In the genomic region with DNA sequence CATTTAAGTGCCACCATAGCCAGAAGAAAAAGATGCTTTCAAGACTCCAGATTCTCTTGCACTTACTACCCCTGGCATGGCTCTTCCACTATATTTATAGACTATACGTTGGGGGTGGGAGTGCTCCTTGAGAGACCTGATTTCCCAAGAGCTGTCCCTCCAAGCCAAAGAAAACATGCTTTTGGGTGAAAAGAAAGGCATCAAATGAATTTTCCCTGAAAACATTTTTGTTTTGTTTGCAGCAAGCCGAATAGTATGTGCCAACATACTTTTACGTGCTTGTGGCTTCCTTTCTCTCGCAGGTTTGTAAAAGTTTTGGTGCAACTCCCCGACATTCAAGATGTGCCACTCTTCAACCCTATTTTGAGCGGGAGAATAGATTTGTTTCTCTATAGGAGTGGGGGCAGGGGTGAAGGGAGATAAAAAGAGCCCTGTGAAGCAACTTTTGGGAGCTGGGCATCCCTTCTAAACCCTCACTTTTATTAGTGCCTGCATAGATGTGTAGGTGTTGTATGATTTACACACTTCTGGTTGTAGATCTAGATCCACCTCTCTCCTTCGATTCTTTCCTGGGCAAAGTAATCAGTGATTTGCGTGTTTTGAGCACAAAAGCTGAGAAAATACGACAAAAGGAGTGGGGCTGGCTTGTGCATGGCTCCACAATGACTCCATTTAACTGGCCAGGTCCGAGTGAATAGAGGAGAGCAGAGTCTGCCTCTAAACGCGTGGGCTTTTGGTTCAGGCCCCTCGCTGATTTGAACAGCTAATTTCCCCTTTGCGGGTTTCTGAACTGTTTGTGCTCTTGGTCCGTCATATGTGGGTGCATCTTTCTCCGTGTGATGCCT, we compare ENCODE assay signal across 24 cellular contexts. TPM values are rescaled to one million over a fixed set of nuclear protein-coding genes. Genes with fewer than 3 reads are reported as not detected.
DNase-seq lines count a peak whose midpoint lies in the region; ATAC-seq lines count a peak whose summit lies in the region.
"Had no signal": no experiment of that assay in that cellular context is flagged by ENCODE, and none has a peak within 500 bp of the region (broad histone marks: within the 10 kb centered on the region; RNA-seq: fewer than 3 reads in every experiment).

No MANE protein-coding gene starts in this region.

- H3K27ac Mint-ChIP-seq in T-helper 1 cell treated with Interleukin-12 subunit alpha and Interleukin-12 subunit beta and Interleukin-4 antibody, amounts not matched to agents 30 μg/mL and 1 μg/mL, for 36 hours = peak overlapping the region; percentile 7
- H3K27ac Mint-ChIP-seq: activated naive CD4-positive, alpha-beta T cell treated with anti-CD3 and anti-CD28 coated beads, Interleukin-2, amount 10 ng/mL, durations not matched to agents 7 days and 5 days had no signal

- H3K4me3 Mint-ChIP-seq in T-helper 1 cell treated with Interleukin-12 subunit alpha and Interleukin-12 subunit beta and Interleukin-4 antibody, amounts not matched to agents 30 μg/mL and 1 μg/mL, for 36 hours = no peak overlapping the region
- H3K4me3 Mint-ChIP-seq: activated naive CD4-positive, alpha-beta T cell treated with anti-CD3 and anti-CD28 coated beads, Interleukin-2, amount 10 ng/mL, durations not matched to agents 7 days and 5 days; central memory CD8-positive, alpha-beta T cell had no signal

- peaks cover 6% of the 10 kb centered on the region for H3K9me3 Mint-ChIP-seq in T-helper 1 cell treated with Interleukin-12 subunit alpha and Interleukin-12 subunit beta and Interleukin-4 antibody, amounts not matched to agents 30 μg/mL and 1 μg/mL, for 36 hours

- peaks cover 4% of the 10 kb centered on the region for H3K27me3 ChIP-seq in layer of hippocampus (ENCODE audit: control insufficient read depth, insufficient read depth, low read length)

- H3K4me1 Mint-ChIP-seq in T-helper 1 cell treated with Interleukin-12 subunit alpha and Interleukin-12 subunit beta and Interleukin-4 antibody, amounts not matched to agents 30 μg/mL and 1 μg/mL, for 36 hours (ENCODE audit: low read depth) = peaks cover 4% of the 10 kb centered on the region

- H3K27ac ChIP-seq in layer of hippocampus (ENCODE audit: low read depth, low read length) = peak overlapping the region; percentile 87
- H3K27ac ChIP-seq in temporal lobe (ENCODE audit: low read depth, low read length) = peak overlapping the region; percentile 86
- H3K27ac ChIP-seq: hepatocyte, spleen, transverse colon had no signal

- H3K27me3 Mint-ChIP-seq in T-helper 1 cell treated with Interleukin-12 subunit alpha and Interleukin-12 subunit beta and Interleukin-4 antibody, amounts not matched to agents 30 μg/mL and 1 μg/mL, for 36 hours (ENCODE audit: low read depth) = peaks cover 70% of the 10 kb centered on the region

- no peak for ATAC-seq in GM18870 (IDR thresholded peaks at IDR 0.05; ENCODE audit: unreplicated experiment)
- ATAC-seq: stimulated activated naive CD8-positive, alpha-beta T cell treated with anti-CD3 and anti-CD28 coated beads, Interleukin-15, Interleukin-2, amounts not matched to agents 100 U/mL and 50 U/mL, for 24 hours had no signal

- peaks cover 3% of the 10 kb centered on the region for H3K36me3 Mint-ChIP-seq in T-helper 1 cell treated with Interleukin-12 subunit alpha and Interleukin-12 subunit beta and Interleukin-4 antibody, amounts not matched to agents 30 μg/mL and 1 μg/mL, for 36 hours (ENCODE audit: low read depth)

- DNase-seq in T-helper 1 cell (no peak), astrocyte of the hippocampus (ENCODE audit: low read depth, low spot score) (peak; percentile 81), GF-D8 (lab: John Stamatoyannopoulos, UW) (no peak), cerebellum (ENCODE audit: low spot score) (no peak)
- DNase-seq: activated CD4-positive, CD25-positive, alpha-beta regulatory T cell treated with anti-CD3 and anti-CD28 coated beads, Interleukin-2, amount 50 U/mL, for 72 hours; activated naive CD4-positive, alpha-beta T cell treated with anti-CD3 and anti-CD28 coated beads, Interleukin-2, amount 10 ng/mL, durations not matched to agents 7 days and 5 days; DMS79; foreskin fibroblast; GOT3; KG1; NCI-H2227 treated with DMSO at 0.1 percent for 48 hours; spleen; stimulated activated CD4-positive, alpha-beta T cell treated with anti-CD3 and anti-CD28 coated beads, Interleukin-4, amount 100 ng/mL, for 4 hours; stimulated activated naive CD8-positive, alpha-beta T cell treated with anti-CD3 and anti-CD28 coated beads, Interleukin-15, Interleukin-2, amounts not matched to agents 100 U/mL and 50 U/mL, for 24 hours; transverse colon had no signal

RNA-seq across cellular contexts. Expression of a gene that starts 17.6 kb away (rescaled TPM):
- total RNA-seq in temporal lobe = 72.0 TPM
- 59.1 TPM for total RNA-seq in cerebellum
- total RNA-seq: activated CD8-positive, alpha-beta memory T cell treated with anti-CD3 and anti-CD28 coated beads for 36 hours; epithelial cell of proximal tubule; osteoblast had no signal
